19 cellular contexts compared by ENCODE assay signal in the genomic region with DNA sequence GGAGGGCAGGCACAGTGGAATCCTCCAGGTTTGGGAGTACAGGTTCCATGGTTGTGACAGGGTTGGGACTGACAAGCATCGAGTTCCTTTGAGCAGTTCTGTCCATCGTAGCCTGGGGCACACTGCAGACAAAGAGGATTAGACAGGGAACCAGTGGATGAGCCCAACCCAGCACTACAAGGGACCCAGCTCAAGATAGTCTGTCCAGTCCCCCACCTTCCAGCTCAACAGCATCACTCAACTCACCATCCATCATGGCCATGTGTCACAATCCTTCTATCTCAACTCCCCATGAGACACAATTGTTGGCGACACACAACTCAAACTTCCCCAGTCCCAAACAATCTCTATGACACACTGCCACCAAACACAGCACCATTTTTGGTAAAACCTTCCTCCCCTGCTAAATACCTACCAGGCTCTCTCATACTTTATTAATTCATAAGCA.
"Had no signal": no experiment of that assay in that cellular context is flagged by ENCODE, and none has a peak within 500 bp of the region (broad histone marks: within the 10 kb centered on the region; RNA-seq: fewer than 3 reads in every experiment).

No MANE protein-coding gene starts in this region.

- DNase-seq: colonic mucosa; dermis blood vessel endothelial cell; endodermal cell; heart left ventricle; hippocampal formation; left colon; left ventricle myocardium superior; mesenchymal stem cell; midbrain; nephron progenitor cell; small intestine; stimulated activated CD4-positive, alpha-beta T cell treated with anti-CD3 and anti-CD28 coated beads, Interleukin-12 subunit alpha, Interleukin-12 subunit beta, amount 100 ng/mL, for 4 hours; stimulated activated naive CD4-positive, alpha-beta T cell; stomach; substantia nigra; trophoblast cell had no signal

- H3K27me3 ChIP-seq: colonic mucosa, heart left ventricle had no signal

- H3K36me3 ChIP-seq: colonic mucosa, neutrophil, stomach, thoracic aorta had no signal

- H3K27ac ChIP-seq: colonic mucosa, heart left ventricle, neutrophil, stomach, thoracic aorta had no signal

- H3K4me3 ChIP-seq: colonic mucosa, heart left ventricle, lung, stomach, thoracic aorta had no signal

- H3K9me3 ChIP-seq: colonic mucosa, heart left ventricle, neutrophil, stomach, thoracic aorta had no signal

- ATAC-seq: heart left ventricle, left colon, left ventricle myocardium superior had no signal

- H3K4me1 ChIP-seq: colonic mucosa, heart left ventricle, stomach had no signal
